ENCODE assay signal across 17 cellular contexts in the genomic region with DNA sequence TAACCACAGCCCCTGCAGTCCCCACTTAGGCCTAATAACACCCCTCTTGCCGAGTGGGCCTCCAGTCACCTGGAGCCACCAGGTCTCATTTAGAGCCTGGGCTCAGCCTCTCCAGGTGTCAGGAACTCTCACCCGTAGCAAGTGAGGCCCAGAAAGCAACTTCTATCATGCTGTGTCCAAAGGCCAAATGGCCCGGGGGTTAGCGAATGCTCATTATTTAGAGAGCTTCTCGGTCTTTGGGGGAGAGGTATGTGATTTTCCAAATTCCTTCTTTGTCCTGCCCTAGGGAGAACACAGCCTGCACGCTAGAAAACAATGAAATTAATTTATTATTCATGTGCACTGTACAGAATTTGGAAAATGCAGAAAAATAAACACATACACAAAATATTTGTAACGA.
A peak's percentile ranks its signal among the peaks of the same experiment; 100 is the strongest.
DNase-seq lines count a peak whose midpoint lies in the region; ATAC-seq and TF ChIP-seq lines count a peak whose summit lies in the region.
"Had no signal": no experiment of that assay in that cellular context is flagged by ENCODE, and none has a peak within 500 bp of the region (broad histone marks: within the 10 kb centered on the region; RNA-seq: fewer than 3 reads in every experiment).

No MANE protein-coding gene starts in this region.

- H3K4me1 Mint-ChIP-seq in nephron progenitor cell: peaks cover 70% of the 10 kb centered on the region
- H3K4me1 Mint-ChIP-seq: CD4-positive, alpha-beta memory T cell had no signal

- peak overlapping the region; percentile 95 for H3K27ac Mint-ChIP-seq in nephron progenitor cell
- H3K27ac Mint-ChIP-seq: CD4-positive, alpha-beta memory T cell; GM23338 had no signal

- H3K4me3 ChIP-seq in right atrium auricular region (no peak overlapping the region), heart left ventricle (no peak overlapping the region)
- H3K4me3 ChIP-seq: A549, GM23338 had no signal

- 85 to 93% (median 90%) methylated on average over 7 of the region's 7 CpGs for WGBS in heart left ventricle, 4 donors

- peak; percentile 18 for DNase-seq in right atrium auricular region (ENCODE audit: low spot score)
- no peak for DNase-seq in heart left ventricle
- peak; percentile 77 for DNase-seq in foreskin melanocyte
- no peak for DNase-seq in nephron progenitor cell
- DNase-seq in NCI-H2107 treated with DMSO at 0.1 percent for 48 hours (lab: John Stamatoyannopoulos, UW; ENCODE audit: unreplicated experiment): no peak
- DNase-seq in caudate nucleus (lab: John Stamatoyannopoulos, UW): no peak
- no peak for DNase-seq in stimulated activated CD4-positive, alpha-beta T cell treated with anti-CD3 and anti-CD28 coated beads, Interleukin-2, amount 100 ng/mL, for 24 hours
- DNase-seq: BE2C; CD4-positive, alpha-beta memory T cell; DMS153; DMS79 treated with DMSO at 0.1 percent for 48 hours; EL; GDM1; H7 had no signal

- no peaks in the 10 kb centered on the region for H3K36me3 Mint-ChIP-seq in nephron progenitor cell (ENCODE audit: low read depth)
- H3K36me3 Mint-ChIP-seq: CD4-positive, alpha-beta memory T cell had no signal

- ATAC-seq in heart left ventricle: no peak
- ATAC-seq: A549, GM23338 had no signal

- no peak overlapping the region for H3K4me3 Mint-ChIP-seq in nephron progenitor cell
- H3K4me3 Mint-ChIP-seq: CD4-positive, alpha-beta memory T cell; GM23338 had no signal

- no peaks in the 10 kb centered on the region for H3K9me3 ChIP-seq in right atrium auricular region
- no peaks in the 10 kb centered on the region for H3K9me3 ChIP-seq in heart left ventricle
- H3K9me3 ChIP-seq: A549, BE2C had no signal

- H3K27ac ChIP-seq in right atrium auricular region (no peak overlapping the region), heart left ventricle (no peak overlapping the region), caudate nucleus (ENCODE audit: low read depth, low read length) (no peak overlapping the region)
- H3K27ac ChIP-seq: A549, C4-2B had no signal

- H3K9me3 Mint-ChIP-seq in nephron progenitor cell: no peaks in the 10 kb centered on the region
- H3K9me3 Mint-ChIP-seq: GM23338 had no signal

- no peaks in the 10 kb centered on the region for H3K27me3 ChIP-seq in right atrium auricular region
- no peaks in the 10 kb centered on the region for H3K27me3 ChIP-seq in heart left ventricle
- H3K27me3 ChIP-seq: BE2C had no signal

- TF ChIP-seq CTCF in right atrium auricular region (IDR thresholded peaks at IDR 0.05): no peak
- no peak for TF ChIP-seq CTCF in heart left ventricle (IDR thresholded peaks at IDR 0.05)
- no peak for TF ChIP-seq CTCF in nephron progenitor cell (IDR thresholded peaks at IDR 0.05)

- no peak for TF ChIP-seq POLR2A in heart left ventricle (IDR thresholded peaks at IDR 0.05)

- peaks cover 3% of the 10 kb centered on the region for H3K27me3 Mint-ChIP-seq in nephron progenitor cell (ENCODE audit: low read depth, poor library complexity)
- H3K27me3 Mint-ChIP-seq: CD4-positive, alpha-beta memory T cell had no signal

- intact Hi-C loops in heart left ventricle (cut with DNase I): loop anchor here in 6 of 10 donors (5.0 to 10.0 kb wide), 4 partner anchors 68 to 182 kb away; partner anchors contain the start of gene PTPRM (in 3 of the 6)

- H3K4me1 ChIP-seq in right atrium auricular region (peaks cover 0 to 16% of the 10 kb centered on the region in 2 donors), heart left ventricle (peaks cover 0 to 24% (median 9%) of the 10 kb centered on the region in 12 donors)
- H3K4me1 ChIP-seq: A549, BE2C had no signal

- H3K36me3 ChIP-seq in right atrium auricular region: no peaks in the 10 kb centered on the region
- no peaks in the 10 kb centered on the region for H3K36me3 ChIP-seq in heart left ventricle
- H3K36me3 ChIP-seq: BE2C had no signal

Comparison
In these comparisons a context has a peak if more than half of its experiments do, and no peak if none do; other contexts are left out.
1. DNase-seq: peak in right atrium auricular region (single experiment) and foreskin melanocyte (single experiment); none in heart left ventricle (0 of 5), nephron progenitor cell (single experiment), NCI-H2107 treated with DMSO at 0.1 percent for 48 hours (single experiment), caudate nucleus (0 of 61) and stimulated activated CD4-positive, alpha-beta T cell treated with anti-CD3 and anti-CD28 coated beads, Interleukin-2, amount 100 ng/mL, for 24 hours (0 of 2).